Comparison of ENCODE assay signal across 24 cellular contexts in the genomic region with DNA sequence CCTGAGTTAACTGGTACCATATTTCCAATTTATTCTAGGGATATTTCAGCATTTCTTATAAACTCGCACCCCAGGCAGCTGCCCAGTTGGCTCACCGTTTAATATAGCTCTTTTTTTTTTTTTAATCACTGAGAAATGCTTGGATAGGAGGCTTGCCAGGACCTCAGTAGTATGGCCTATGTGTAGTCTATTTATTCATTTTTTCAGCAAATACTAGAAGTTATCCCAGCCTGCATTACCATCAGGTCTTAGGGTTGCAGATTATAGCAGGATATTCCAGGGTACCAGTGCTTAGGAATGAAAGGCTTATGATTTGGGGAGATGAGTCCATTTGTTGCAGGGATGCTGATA.
"Had no signal": no experiment of that assay in that cellular context is flagged by ENCODE, and none has a peak within 500 bp of the region (broad histone marks: within the 10 kb centered on the region; RNA-seq: fewer than 3 reads in every experiment).

No MANE protein-coding gene starts in this region.

- H3K36me3 Mint-ChIP-seq: activated naive CD4-positive, alpha-beta T cell treated with anti-CD3 and anti-CD28 coated beads, Interleukin-2, amount 50 U/mL, for 72 hours; naive B cell; T-cell had no signal

- H2AFZ ChIP-seq: neural progenitor cell had no signal

- H3K9me3 Mint-ChIP-seq: activated naive CD4-positive, alpha-beta T cell treated with anti-CD3 and anti-CD28 coated beads, Interleukin-2, amount 50 U/mL, for 72 hours; effector memory CD8-positive, alpha-beta T cell; T-cell; type B pancreatic cell had no signal

- H3K27me3 ChIP-seq: cardiac muscle cell, neural progenitor cell, ovary, suprapubic skin had no signal

- H3K4me1 Mint-ChIP-seq: activated CD4-positive, alpha-beta T cell treated with anti-CD3 and anti-CD28 coated beads for 36 hours; naive B cell; neural progenitor cell; T-cell had no signal

- H3K9me3 ChIP-seq: ovary, psoas muscle, suprapubic skin had no signal

- H3K4me3 ChIP-seq: cardiac muscle cell, neural progenitor cell, ovary, psoas muscle, suprapubic skin had no signal

- H3K4me3 Mint-ChIP-seq: activated CD4-positive, alpha-beta T cell treated with anti-CD3 and anti-CD28 coated beads for 36 hours; effector memory CD8-positive, alpha-beta T cell; naive B cell; neural progenitor cell; T-cell; WTC11 had no signal

- H3K4me2 ChIP-seq: neural progenitor cell had no signal

- DNase-seq: activated CD4-positive, alpha-beta T cell treated with anti-CD3 and anti-CD28 coated beads for 36 hours; activated CD4-positive, alpha-beta T cell treated with anti-CD3 and anti-CD28 coated beads, Interleukin-2, amount 50 U/mL, for 48 hours; activated gamma-delta T cell; effector memory CD8-positive, alpha-beta T cell; foreskin melanocyte; hypothalamus; islet precursor cell; left colon; mammary epithelial cell; naive B cell; psoas muscle; stimulated activated CD4-positive, alpha-beta T cell treated with anti-CD3 and anti-CD28 coated beads, Interleukin-12 subunit alpha, Interleukin-12 subunit beta, amount 100 ng/mL, for 4 hours; stimulated activated CD4-positive, alpha-beta T cell treated with anti-CD3 and anti-CD28 coated beads, Interleukin-1b, Interleukin-23, amount 100 ng/mL, for 48 hours; stimulated activated CD8-positive, alpha-beta memory T cell treated with anti-CD3 and anti-CD28 coated beads, Interleukin-4, amount 100 ng/mL, for 48 hours; stimulated activated naive CD4-positive, alpha-beta T cell; T-cell had no signal

- H3K9ac ChIP-seq: neural progenitor cell had no signal

- ATAC-seq: activated CD4-positive, alpha-beta T cell treated with anti-CD3 and anti-CD28 coated beads for 36 hours; activated naive CD4-positive, alpha-beta T cell treated with anti-CD3 and anti-CD28 coated beads, Interleukin-2, amount 50 U/mL, for 72 hours; effector memory CD8-positive, alpha-beta T cell; left colon; psoas muscle; sciatic nerve; T-cell; WTC11 had no signal

- H3K27ac Mint-ChIP-seq: activated CD4-positive, alpha-beta T cell treated with anti-CD3 and anti-CD28 coated beads for 36 hours; activated naive CD4-positive, alpha-beta T cell treated with anti-CD3 and anti-CD28 coated beads, Interleukin-2, amount 50 U/mL, for 72 hours; effector memory CD8-positive, alpha-beta T cell; naive B cell; neural progenitor cell; T-cell; WTC11 had no signal

- H3K4me1 ChIP-seq: neural progenitor cell, psoas muscle had no signal

- H3K27me3 Mint-ChIP-seq: activated CD4-positive, alpha-beta T cell treated with anti-CD3 and anti-CD28 coated beads for 36 hours; type B pancreatic cell had no signal

- H3K36me3 ChIP-seq: cardiac muscle cell, neural progenitor cell, ovary, suprapubic skin had no signal

- H3K27ac ChIP-seq: cardiac muscle cell, neural progenitor cell, ovary, psoas muscle, suprapubic skin had no signal
